8 cellular contexts compared by ENCODE assay signal in the genomic region with DNA sequence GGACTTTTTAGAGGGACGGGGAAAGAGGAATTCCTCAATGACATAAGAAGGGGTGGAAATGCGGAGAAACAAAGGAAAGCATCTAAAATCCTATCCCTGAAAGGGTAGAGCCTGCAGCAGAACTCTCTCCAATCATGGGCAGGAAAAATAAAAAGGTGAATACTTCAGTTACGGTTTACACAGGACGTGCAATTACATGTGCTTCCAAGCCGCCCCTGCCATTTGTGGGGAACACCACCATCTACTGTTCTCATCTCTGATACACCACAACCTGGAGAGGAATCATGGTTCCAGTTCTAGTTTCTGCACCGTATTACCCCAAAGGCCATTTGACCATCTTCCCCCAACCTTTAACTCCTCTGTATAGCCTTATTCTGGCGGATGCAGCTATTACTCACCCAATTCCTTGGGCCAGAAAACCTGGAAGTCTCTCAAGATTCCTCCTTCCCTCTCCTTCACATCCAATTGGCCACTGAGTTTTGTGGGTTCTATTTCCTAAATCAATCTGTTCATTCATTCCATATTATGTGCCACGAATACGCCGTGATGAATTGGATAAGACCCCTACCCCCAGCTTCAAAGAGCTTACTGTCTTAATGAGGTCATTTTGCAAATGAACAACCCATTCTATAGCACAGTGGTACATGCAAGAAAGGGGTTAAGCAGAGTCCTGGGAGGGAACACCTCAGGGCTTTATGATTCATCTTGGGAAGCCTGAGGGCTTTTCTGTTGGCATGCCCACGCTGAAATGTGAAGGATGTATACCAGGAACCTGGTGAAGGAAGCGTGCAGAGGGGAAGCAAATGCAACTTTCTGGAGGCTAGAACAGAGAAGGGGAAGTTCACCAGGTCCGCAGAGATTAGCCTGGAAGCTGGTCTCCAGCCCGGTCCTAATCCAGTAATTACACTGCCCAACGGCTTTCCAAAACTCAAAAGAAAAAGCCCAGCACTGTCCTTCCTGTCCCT. TPM values are rescaled to one million over a fixed set of nuclear protein-coding genes. Genes with fewer than 3 reads are reported as not detected.
DNase-seq lines count a peak whose midpoint lies in the region; ATAC-seq, FAIRE-seq and TF ChIP-seq lines count a peak whose summit lies in the region.

No MANE protein-coding gene starts in this region.

- 67% methylated on average over 15 of the region's 15 CpGs; no CpG with 5 or more reads in 1 of the 2 donors for WGBS in transverse colon (ENCODE audit: low coverage in 1 of 2), 2 donors

- no peaks in the 10 kb centered on the region for H3K27me3 Mint-ChIP-seq in activated naive CD4-positive, alpha-beta T cell treated with anti-CD3 and anti-CD28 coated beads for 36 hours (ENCODE audit: low read depth)
- H3K27me3 Mint-ChIP-seq in WTC11 (ENCODE audit: low read depth), result peaks cover 24% of the 10 kb centered on the region

- no peak overlapping the region for H2AFZ ChIP-seq in keratinocyte (ENCODE audit: control insufficient read depth, low read length)

- in situ Hi-C loops in transverse colon (cut with MboI; ENCODE audit: low pct_ligation_motif_present in 1 of 4, low pct_unique_long_range_greater_than_20kb in 1 of 4, low sequenced_read_pairs in 3 of 4), result loop anchor here (25.0 kb wide), 2 partner anchors 219 to 619 kb away; no protein-coding TSS in a partner anchor

- H3K27me3 ChIP-seq in keratinocyte (ENCODE audit: control insufficient read depth, extremely low read depth, insufficient read depth, low read length), result no peaks in the 10 kb centered on the region
- H3K27me3 ChIP-seq in transverse colon, result no peaks in the 10 kb centered on the region

- H3K4me3 ChIP-seq in keratinocyte (ENCODE audit: control insufficient read depth in 2 of 3, extremely low read depth in 1 of 3, insufficient read depth in 2 of 3, low read depth in 1 of 3, low read length in 3 of 3) (no peak overlapping the region), transverse colon (no peak overlapping the region)

- no peaks in the 10 kb centered on the region for H4K20me1 ChIP-seq in keratinocyte (ENCODE audit: control insufficient read depth, extremely low read depth, insufficient read depth, low read length)

- H3K36me3 ChIP-seq in keratinocyte (ENCODE audit: control insufficient read depth in 2 of 2, extremely low read depth in 1 of 2, insufficient read depth in 2 of 2, low read length in 2 of 2) (no peaks in the 10 kb centered on the region), transverse colon (no peaks in the 10 kb centered on the region)

- intact Hi-C loops in activated naive CD4-positive, alpha-beta T cell treated with anti-CD3 and anti-CD28 coated beads for 36 hours (cut with micrococcal nuclease), result loop anchor here (1.0 kb wide), 1 partner anchor 223 kb away; no protein-coding TSS in a partner anchor
- intact Hi-C loops in transverse colon (cut with DNase I; ENCODE audit: low total_unique reads), result loop anchor here (10.0 kb wide), 1 partner anchor 222 kb away; no protein-coding TSS in a partner anchor

- no peak overlapping the region for H3K27ac Mint-ChIP-seq in activated naive CD4-positive, alpha-beta T cell treated with anti-CD3 and anti-CD28 coated beads for 36 hours
- no peak overlapping the region for H3K27ac Mint-ChIP-seq in WTC11

- TF ChIP-seq EP300 in transverse colon (IDR thresholded peaks at IDR 0.05; ENCODE audit: low read depth), result no peak

- ATAC-seq in WTC11, result no peak
- no peak for ATAC-seq in GM19035 (IDR thresholded peaks at IDR 0.05; ENCODE audit: unreplicated experiment)
- no peak for ATAC-seq in HG02678 (IDR thresholded peaks at IDR 0.05; ENCODE audit: unreplicated experiment)

- dilution Hi-C loops in keratinocyte (cut with MboI; ENCODE audit: extremely low pct_ligation_motif_present, low sequenced_read_pairs), result no loop called here

- POLR2A ChIA-PET in WTC11 (lab: Charles Lee), result interaction anchor here (1.1 kb wide), 1 partner anchor 34 kb away, joined by 3 read pairs; no protein-coding TSS in a partner anchor

- no peak overlapping the region for H3K9ac ChIP-seq in keratinocyte (ENCODE audit: control insufficient read depth, extremely low read depth, insufficient read depth, low read length)

- H3K4me2 ChIP-seq in keratinocyte (ENCODE audit: control insufficient read depth, extremely low read depth, insufficient read depth, low read depth, low read length), result peak overlapping the region; percentile 63

- TF ChIP-seq POLR2A in transverse colon (IDR thresholded peaks at IDR 0.05), result no peak

- H3K4me1 Mint-ChIP-seq in activated naive CD4-positive, alpha-beta T cell treated with anti-CD3 and anti-CD28 coated beads for 36 hours (ENCODE audit: low read depth), result peaks cover 11% of the 10 kb centered on the region
- peaks cover 13% of the 10 kb centered on the region for H3K4me1 Mint-ChIP-seq in WTC11

- H3K9me3 Mint-ChIP-seq in activated naive CD4-positive, alpha-beta T cell treated with anti-CD3 and anti-CD28 coated beads for 36 hours, result no peaks in the 10 kb centered on the region
- no peaks in the 10 kb centered on the region for H3K9me3 Mint-ChIP-seq in WTC11

- peaks cover 15% of the 10 kb centered on the region for H3K36me3 Mint-ChIP-seq in activated naive CD4-positive, alpha-beta T cell treated with anti-CD3 and anti-CD28 coated beads for 36 hours (ENCODE audit: low read depth)
- no peaks in the 10 kb centered on the region for H3K36me3 Mint-ChIP-seq in WTC11

- peaks cover 5% of the 10 kb centered on the region for H3K4me1 ChIP-seq in keratinocyte (ENCODE audit: control insufficient read depth, extremely low read depth, insufficient read depth, low read length)
- H3K4me1 ChIP-seq in transverse colon, result peaks cover 0 to 7% (median 0%) of the 10 kb centered on the region in 4 donors

- peak; percentile 17 for DNase-seq in activated naive CD4-positive, alpha-beta T cell treated with anti-CD3 and anti-CD28 coated beads for 36 hours
- DNase-seq in activated naive CD4-positive, alpha-beta T cell treated with Interleukin-2 at 50 U/mL for 16 hours, result no peak
- no peak for DNase-seq in WTC11 (ENCODE audit: low spot score)
- DNase-seq in keratinocyte (ENCODE audit: low read depth, low spot score), result no peak
- no peak for DNase-seq in transverse colon
- no peak for DNase-seq in NCI-H128 (lab: John Stamatoyannopoulos, UW; ENCODE audit: unreplicated experiment)

- H3K4me3 Mint-ChIP-seq in activated naive CD4-positive, alpha-beta T cell treated with anti-CD3 and anti-CD28 coated beads for 36 hours, result peak overlapping the region; percentile 65
- peak overlapping the region; percentile 56 for H3K4me3 Mint-ChIP-seq in WTC11

- peak; percentile 23 for FAIRE-seq in keratinocyte (lab: Jason Lieb, UNC)

- no peaks in the 10 kb centered on the region for H3K9me1 ChIP-seq in keratinocyte (ENCODE audit: control insufficient read depth, extremely low read depth, insufficient read depth, low read length)

- H3K27ac ChIP-seq in keratinocyte (ENCODE audit: control insufficient read depth, insufficient read depth, low read length), result no peak overlapping the region
- peak overlapping the region; percentile 89 to 97 (median 90) for H3K27ac ChIP-seq in transverse colon

- H3K79me2 ChIP-seq in keratinocyte (ENCODE audit: control insufficient read depth, insufficient read depth, low read length), result no peaks in the 10 kb centered on the region

- no peaks in the 10 kb centered on the region for H3K9me3 ChIP-seq in keratinocyte (ENCODE audit: control insufficient read depth, low read depth, low read length)
- no peaks in the 10 kb centered on the region for H3K9me3 ChIP-seq in transverse colon

- CTCF ChIA-PET in activated naive CD4-positive, alpha-beta T cell treated with anti-CD3 and anti-CD28 coated beads for 36 hours (lab: Charles Lee), result interaction anchor here (1.8 kb wide), 1 partner anchor 11 kb away, joined by 10 read pairs; no protein-coding TSS in a partner anchor
- CTCF ChIA-PET in WTC11 (lab: Charles Lee), result interaction anchor here (0.5 to 3.3 kb wide), 5 partner anchors 18 to 1190 kb away, joined by 3 to 36 read pairs (median 8); a partner anchor contains a TSS

- TF ChIP-seq CTCF in WTC11 (IDR thresholded peaks at IDR 0.05), result no peak
- TF ChIP-seq CTCF in keratinocyte (optimal IDR thresholded peaks at IDR 0.05 in 1 of 3, IDR thresholded peaks at IDR 0.05 in 1 of 3, conservative IDR thresholded peaks at IDR 0.05 in 1 of 3; ENCODE audit: extremely low read depth in 1 of 3, insufficient read depth in 2 of 3, low read length in 3 of 3), result peak in 2 of 3 experiments; percentile 10 to 40
- no peak for TF ChIP-seq CTCF in transverse colon (IDR thresholded peaks at IDR 0.05)

TF ChIP-seq in WTC11, 78 proteins besides CTCF, POLR2A, EP300 and RAD21:
- TF ChIP-seq IRF2 (CRISPR knock-in tag; IDR thresholded peaks at IDR 0.05; ENCODE audit: borderline replicate concordance, low read depth), result no peak
- TF ChIP-seq, protein P1, sequence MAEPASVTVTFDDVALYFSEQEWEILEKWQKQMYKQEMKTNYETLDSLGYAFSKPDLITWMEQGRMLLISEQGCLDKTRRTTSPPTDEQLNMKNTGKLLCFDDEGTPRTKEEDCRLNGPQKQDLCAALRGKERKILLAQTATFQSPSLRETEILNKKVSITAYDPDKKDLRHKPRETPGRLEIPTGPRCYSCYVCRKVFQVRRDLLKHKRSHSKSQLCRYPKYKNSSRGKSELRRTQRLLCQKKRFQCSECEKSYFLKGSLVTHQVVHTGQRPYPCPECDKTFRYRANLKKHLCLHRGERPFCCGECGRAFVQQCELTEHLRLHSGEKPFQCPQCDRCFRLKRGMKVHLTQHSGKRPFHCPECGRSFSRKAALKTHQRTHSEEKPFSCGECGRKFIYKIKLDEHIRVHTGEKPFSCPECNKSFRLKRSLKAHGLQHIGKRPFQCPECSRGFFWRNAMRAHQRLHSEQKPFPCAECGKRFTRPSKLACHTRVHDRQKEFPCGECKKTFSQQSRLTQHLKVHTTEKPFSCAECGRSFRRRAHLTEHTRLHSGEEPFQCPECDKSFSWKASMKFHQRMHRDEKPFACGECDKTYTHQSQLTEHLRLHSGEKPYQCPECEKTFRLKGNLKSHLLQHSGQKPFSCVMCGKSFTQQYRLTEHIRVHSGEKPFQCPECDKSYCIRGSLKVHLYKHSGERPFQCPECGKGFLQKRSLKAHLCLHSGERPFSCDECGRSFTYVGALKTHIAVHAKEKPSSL (CRISPR knock-in tag; conservative IDR thresholded peaks at IDR 0.05), result no peak
TF ChIP-seq in WTC11: peak in this region for 0.

RNA-seq across cellular contexts. Expression of a gene that starts 1.4 kb away (rescaled TPM):
- 10 to 100 TPM; 69.1 to 72.4 TPM for total RNA-seq in activated naive CD4-positive, alpha-beta T cell treated with anti-CD3 and anti-CD28 coated beads for 36 hours
- total RNA-seq in WTC11 (2021), result 11.3 to 13.4 TPM (median 12.1 TPM) in 3 replicates
- polyA plus RNA-seq in keratinocyte, result 24.3 to 30.7 TPM (median 26.9 TPM) in 3 replicates
- polyA plus RNA-seq in keratinocyte (2011; ENCODE audit: low read depth), result 74.3 TPM
- 20.8 and 27.4 TPM in 2 replicates for polyA plus RNA-seq in keratinocyte (2011; cell fraction: cytosol; rRNA removed)
- polyA plus RNA-seq in keratinocyte (2011; cell fraction: nucleus; rRNA removed), result 44.0 and 46.8 TPM in 2 replicates
- polyA plus RNA-seq in keratinocyte (2012; ENCODE audit: low replicate concordance), result 15.5 and 16.5 TPM in 2 replicates
- polyA minus RNA-seq in keratinocyte, result 14.9 to 22.9 TPM (median 18.1 TPM) in 3 replicates
- polyA minus RNA-seq in keratinocyte (2011; cell fraction: cytosol; rRNA and poly(A)+ RNA removed), result 17.8 TPM
- polyA minus RNA-seq in keratinocyte (2011; cell fraction: nucleus; rRNA and poly(A)+ RNA removed), result 8.5 and 13.1 TPM in 2 replicates
- 10 to 100 TPM; 11.9 to 37.8 (median 25.9) TPM for total RNA-seq in transverse colon

Comparison
In these comparisons a context has a peak if more than half of its experiments do, and no peak if none do; other contexts are left out.
1. CTCF ChIP-seq: peak in keratinocyte (2 of 3); none in WTC11 (single experiment) and transverse colon (0 of 5).